In the genomic region with DNA sequence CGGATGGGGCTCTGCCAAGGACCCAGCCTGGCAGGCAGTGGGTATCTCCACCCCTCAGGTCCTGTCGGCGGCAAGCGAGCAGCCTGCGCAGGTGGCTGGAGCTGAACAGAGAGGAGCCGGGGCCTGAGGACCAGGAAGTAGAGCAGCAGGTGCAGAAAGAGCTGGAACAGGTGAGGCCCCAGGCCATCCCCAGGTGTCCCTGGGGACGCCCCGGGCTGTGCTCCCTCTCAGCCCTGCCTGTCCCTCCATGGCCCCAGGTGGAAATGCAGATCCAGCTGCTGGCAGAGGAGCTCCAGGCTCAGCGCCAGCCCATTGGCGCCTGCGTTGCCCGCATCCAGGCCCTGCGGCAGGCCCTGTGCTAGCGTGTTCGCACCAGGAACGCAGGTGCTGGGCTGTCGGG, we compare ENCODE assay signal across 18 cellular contexts. TPM values are rescaled to one million over a fixed set of nuclear protein-coding genes. Genes with fewer than 3 reads are reported as not detected.
DNase-seq lines count a peak whose midpoint lies in the region; ATAC-seq and TF ChIP-seq lines count a peak whose summit lies in the region.
"Had no signal": no experiment of that assay in that cellular context is flagged by ENCODE, and none has a peak within 500 bp of the region (broad histone marks: within the 10 kb centered on the region; RNA-seq: fewer than 3 reads in every experiment).

No MANE protein-coding gene starts in this region.

- DNase-seq in activated T-cell treated with anti-CD3 and anti-CD28 coated beads, Interleukin-2, amount 50 U/mL, for 24 hours, result no peak
- DNase-seq in activated T-cell treated with anti-CD3 and anti-CD28 coated beads, Interleukin-2, amount 50 U/mL, for 48 hours, result no peak
- DNase-seq in NCI-H187 (lab: John Stamatoyannopoulos, UW) (peak; percentile 71 to 79), NCI-H774 (lab: John Stamatoyannopoulos, UW) (peak; percentile 46), osteoblast (ENCODE audit: insufficient read length, low spot score, missing footprints) (peak; percentile 57), Karpas-422 (no peak)
- DNase-seq: activated CD8-positive, alpha-beta memory T cell treated with anti-CD3 and anti-CD28 coated beads, Interleukin-2, amount 10 ng/mL, durations not matched to agents 7 days and 5 days; CD8-positive, alpha-beta memory T cell; KBM-7; midbrain; NCI-H226; PC-3; stimulated activated naive CD8-positive, alpha-beta T cell treated with anti-CD3 and anti-CD28 coated beads, Interleukin-15, amount 100 ng/mL, for 72 hours; WERI-Rb-1 had no signal

- no peak overlapping the region for H3K9ac ChIP-seq in Karpas-422 (ENCODE audit: low read length)

- peaks cover 87% of the 10 kb centered on the region for H3K36me3 Mint-ChIP-seq in activated T-cell treated with anti-CD3 and anti-CD28 coated beads, Interleukin-2, amount 50 U/mL, for 24 hours (ENCODE audit: low read depth)
- H3K36me3 Mint-ChIP-seq: activated naive CD8-positive, alpha-beta T cell had no signal

- no peak overlapping the region for H3K4me3 Mint-ChIP-seq in activated T-cell treated with anti-CD3 and anti-CD28 coated beads, Interleukin-2, amount 50 U/mL, for 24 hours
- H3K4me3 Mint-ChIP-seq: activated CD8-positive, alpha-beta memory T cell treated with anti-CD3 and anti-CD28 coated beads, Interleukin-2, amount 10 ng/mL, durations not matched to agents 7 days and 5 days; activated naive CD8-positive, alpha-beta T cell; CD8-positive, alpha-beta memory T cell; stimulated activated naive CD8-positive, alpha-beta T cell treated with anti-CD3 and anti-CD28 coated beads, Interleukin-15, amount 100 ng/mL, for 72 hours had no signal

- no peaks in the 10 kb centered on the region for H3K9me3 Mint-ChIP-seq in activated T-cell treated with anti-CD3 and anti-CD28 coated beads, Interleukin-2, amount 50 U/mL, for 24 hours
- H3K9me3 Mint-ChIP-seq: CD8-positive, alpha-beta memory T cell; stimulated activated naive CD8-positive, alpha-beta T cell treated with anti-CD3 and anti-CD28 coated beads, Interleukin-15, amount 100 ng/mL, for 72 hours had no signal

- H3K4me2 ChIP-seq in osteoblast (ENCODE audit: insufficient read depth, low read length) (no peak overlapping the region), Karpas-422 (ENCODE audit: low read depth, low read length, poor library complexity, severe bottlenecking) (no peak overlapping the region)
- H3K4me2 ChIP-seq: smooth muscle cell had no signal

- peaks cover 51% of the 10 kb centered on the region for H3K36me3 ChIP-seq in osteoblast (ENCODE audit: insufficient read depth, low read length)
- peaks cover 14% of the 10 kb centered on the region for H3K36me3 ChIP-seq in Karpas-422 (ENCODE audit: insufficient read depth, low read length)

- H3K4me1 ChIP-seq in osteoblast (ENCODE audit: insufficient read depth, low read length), result peaks cover 6% of the 10 kb centered on the region
- peaks cover 12% of the 10 kb centered on the region for H3K4me1 ChIP-seq in Karpas-422 (ENCODE audit: low read length)

- no peak overlapping the region for H3K27ac ChIP-seq in osteoblast (ENCODE audit: low read depth, low read length)
- H3K27ac ChIP-seq in Karpas-422 (ENCODE audit: low read length), result no peak overlapping the region
- H3K27ac ChIP-seq: WERI-Rb-1 had no signal

- H3K27me3 ChIP-seq in osteoblast (ENCODE audit: insufficient read depth, low read length), result no peaks in the 10 kb centered on the region
- H3K27me3 ChIP-seq in Karpas-422 (ENCODE audit: low read length), result no peaks in the 10 kb centered on the region

- ATAC-seq in GM21737 (IDR thresholded peaks at IDR 0.05; ENCODE audit: unreplicated experiment) (no peak), HG02970 (IDR thresholded peaks at IDR 0.05; ENCODE audit: low FRiP score, unreplicated experiment) (no peak)
- ATAC-seq: activated CD8-positive, alpha-beta memory T cell treated with anti-CD3 and anti-CD28 coated beads, Interleukin-2, amount 10 ng/mL, durations not matched to agents 7 days and 5 days; PC-3; stimulated activated naive CD8-positive, alpha-beta T cell treated with anti-CD3 and anti-CD28 coated beads, Interleukin-15, amount 100 ng/mL, for 72 hours had no signal

- peaks cover 27% of the 10 kb centered on the region for H3K79me2 ChIP-seq in osteoblast (ENCODE audit: insufficient read depth, low read length)
- H3K79me2 ChIP-seq in Karpas-422 (ENCODE audit: low read length), result peaks cover 4% of the 10 kb centered on the region; the same call in 1 of the 2 replicates

- no peaks in the 10 kb centered on the region for H3K9me3 ChIP-seq in osteoblast (ENCODE audit: low read depth, low read length)
- H3K9me3 ChIP-seq in Karpas-422 (ENCODE audit: low read length), result no peaks in the 10 kb centered on the region

- TF ChIP-seq CTCF in osteoblast (IDR thresholded peaks at IDR 0.05; ENCODE audit: extremely low read depth, low read depth, low read length), result no peak

- peak overlapping the region; percentile 89 for H3K27ac Mint-ChIP-seq in activated T-cell treated with anti-CD3 and anti-CD28 coated beads, Interleukin-2, amount 50 U/mL, for 24 hours

- peaks cover 23% of the 10 kb centered on the region for H4K20me1 ChIP-seq in osteoblast (ENCODE audit: insufficient read depth, low read length)
- H4K20me1 ChIP-seq in Karpas-422 (ENCODE audit: insufficient read depth, low read depth, low read length), result peaks cover 3% of the 10 kb centered on the region

- peaks cover 35% of the 10 kb centered on the region for H3K4me1 Mint-ChIP-seq in activated T-cell treated with anti-CD3 and anti-CD28 coated beads, Interleukin-2, amount 50 U/mL, for 24 hours (ENCODE audit: low read depth)

- no peaks in the 10 kb centered on the region for H3K9me2 ChIP-seq in Karpas-422 (replicated peaks; ENCODE audit: insufficient read depth, low read length)

- no peaks in the 10 kb centered on the region for H3K27me3 Mint-ChIP-seq in activated T-cell treated with anti-CD3 and anti-CD28 coated beads, Interleukin-2, amount 50 U/mL, for 24 hours
- H3K27me3 Mint-ChIP-seq: activated CD8-positive, alpha-beta memory T cell treated with anti-CD3 and anti-CD28 coated beads, Interleukin-2, amount 10 ng/mL, durations not matched to agents 7 days and 5 days; activated naive CD8-positive, alpha-beta T cell; CD8-positive, alpha-beta memory T cell; stimulated activated naive CD8-positive, alpha-beta T cell treated with anti-CD3 and anti-CD28 coated beads, Interleukin-15, amount 100 ng/mL, for 72 hours had no signal

- no peak overlapping the region for H3K4me3 ChIP-seq in osteoblast (ENCODE audit: insufficient read depth, low read length)
- no peak overlapping the region for H3K4me3 ChIP-seq in Karpas-422 (ENCODE audit: low read length)
- H3K4me3 ChIP-seq: smooth muscle cell had no signal

- H2AFZ ChIP-seq in osteoblast (ENCODE audit: low read length) (no peak overlapping the region), Karpas-422 (ENCODE audit: low read length) (no peak overlapping the region)

RNA-seq across cellular contexts. Expression of a gene that starts 44.0 kb away (rescaled TPM):
- 35.1 and 37.3 TPM in 2 replicates for total RNA-seq in osteoblast
- total RNA-seq in Karpas-422 (2014; rRNA removed; shearing (Covaris generic); ENCODE audit: low replicate concordance), result 31.6 and 45.8 TPM in 2 replicates

Comparison
In these comparisons a context has a peak if more than half of its experiments do, and no peak if none do; other contexts are left out.
1. DNase-seq: peak in NCI-H187 (2 of 2), NCI-H774 (single experiment) and osteoblast (single experiment); none in activated T-cell treated with anti-CD3 and anti-CD28 coated beads, Interleukin-2, amount 50 U/mL, for 24 hours (single experiment), activated T-cell treated with anti-CD3 and anti-CD28 coated beads, Interleukin-2, amount 50 U/mL, for 48 hours (0 of 2) and Karpas-422 (single experiment).